In the genomic region with DNA sequence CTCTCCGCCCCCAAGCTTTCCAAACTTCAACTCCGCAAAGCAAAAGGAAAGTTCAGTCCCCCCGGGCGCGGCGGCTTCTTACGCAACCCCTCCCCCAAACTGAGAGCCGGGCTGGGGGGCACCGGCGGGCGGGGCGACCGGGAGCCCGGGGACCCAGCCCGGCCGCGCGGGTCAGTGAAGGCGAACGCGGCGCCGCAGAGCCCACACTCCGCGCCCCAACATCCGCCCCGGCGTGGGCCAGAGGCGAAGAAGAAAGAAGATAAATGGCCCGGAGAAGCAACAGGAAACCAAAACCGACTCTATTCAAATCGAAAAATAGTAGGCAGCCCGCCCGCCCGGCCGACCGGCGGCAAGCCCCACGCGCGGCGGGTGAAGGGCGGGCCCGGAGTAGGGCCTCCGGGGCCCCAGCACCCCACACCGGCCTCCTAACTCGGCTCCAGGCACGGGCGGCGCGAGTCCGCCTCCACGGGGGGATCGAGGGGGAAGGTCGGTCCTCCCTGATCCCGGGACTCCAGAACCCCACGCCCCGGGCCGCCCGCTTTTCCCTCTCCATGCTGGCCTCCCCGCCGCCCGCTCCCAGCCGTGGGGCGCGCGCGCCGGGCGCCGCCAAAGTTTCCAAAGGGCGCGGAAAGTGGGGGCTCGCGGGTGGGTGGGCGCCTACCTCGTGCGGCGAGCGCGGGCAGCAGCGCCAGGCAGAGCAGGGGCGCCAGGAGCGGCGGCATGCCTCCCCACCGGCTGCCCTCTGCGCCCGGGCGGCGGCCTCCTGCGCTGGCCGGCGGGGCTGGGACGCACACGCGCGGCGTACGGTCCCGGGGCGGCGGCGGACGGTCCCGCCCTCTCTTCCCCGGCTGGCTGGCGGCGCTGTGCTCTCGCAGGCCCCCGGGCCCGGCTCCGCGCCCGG, we compare ENCODE assay signal across 8 cellular contexts. TPM values are rescaled to one million over a fixed set of nuclear protein-coding genes. Genes with fewer than 3 reads are reported as not detected.
DNase-seq lines count a peak whose midpoint lies in the region; ATAC-seq and TF ChIP-seq lines count a peak whose summit lies in the region.

No MANE protein-coding gene starts in this region.

- no peak for TF ChIP-seq CTCF in GM12864 (IDR thresholded peaks at IDR 0.05; ENCODE audit: low read depth, low read length, missing control alignments)

- H3K36me3 Mint-ChIP-seq in activated naive CD4-positive, alpha-beta T cell treated with anti-CD3 and anti-CD28 coated beads, Interleukin-2, amount 50 U/mL, for 72 hours: peaks cover 9 to 11% of the 10 kb centered on the region in 2 donors

- DNase-seq in GM12864 (ENCODE audit: low read depth) (no peak), RPMI8226 (peak; percentile 49), NCI-H1694 treated with DMSO at 0.1 percent for 48 hours (lab: John Stamatoyannopoulos, UW) (no peak), putamen (ENCODE audit: low spot score) (no peak)
- DNase-seq in activated naive CD4-positive, alpha-beta T cell treated with anti-CD3 and anti-CD28 coated beads, Interleukin-2, amount 50 U/mL, for 72 hours (ENCODE audit: low spot score in 2 of 2): peak; percentile 67 to 76
- DNase-seq in stimulated activated CD4-positive, alpha-beta T cell treated with anti-CD3 and anti-CD28 coated beads, Interleukin-2, amount 100 ng/mL, for 4 hours (ENCODE audit: low read depth): peak; percentile 46

- peak overlapping the region; percentile 68 to 83 for H3K27ac Mint-ChIP-seq in activated naive CD4-positive, alpha-beta T cell treated with anti-CD3 and anti-CD28 coated beads, Interleukin-2, amount 50 U/mL, for 72 hours

- ATAC-seq in HG02642 (IDR thresholded peaks at IDR 0.05; ENCODE audit: poor library complexity, unreplicated experiment): peak; percentile 21
- ATAC-seq in activated naive CD4-positive, alpha-beta T cell treated with anti-CD3 and anti-CD28 coated beads, Interleukin-2, amount 50 U/mL, for 72 hours: peak; percentile 33 to 45

- no peaks in the 10 kb centered on the region for H3K9me3 Mint-ChIP-seq in activated naive CD4-positive, alpha-beta T cell treated with anti-CD3 and anti-CD28 coated beads, Interleukin-2, amount 50 U/mL, for 72 hours

- H3K4me3 ChIP-seq in GM12864 (ENCODE audit: low read depth, low read length) (peak overlapping the region; percentile 64), iPS-11a (ENCODE audit: low read depth, low read length) (peak overlapping the region; percentile 73)

RNA-seq across cellular contexts. Expression of a gene that starts 0.5 kb away (rescaled TPM):
- total RNA-seq in activated naive CD4-positive, alpha-beta T cell treated with anti-CD3 and anti-CD28 coated beads, Interleukin-2, amount 50 U/mL, for 72 hours: 10 to 100 TPM; 76.4 to 85.5 TPM

Comparison
In these comparisons a context has a peak if more than half of its experiments do, and no peak if none do; other contexts are left out.
1. DNase-seq: peak in RPMI8226 (single experiment), activated naive CD4-positive, alpha-beta T cell treated with anti-CD3 and anti-CD28 coated beads, Interleukin-2, amount 50 U/mL, for 72 hours (2 of 2) and stimulated activated CD4-positive, alpha-beta T cell treated with anti-CD3 and anti-CD28 coated beads, Interleukin-2, amount 100 ng/mL, for 4 hours (single experiment); none in GM12864 (single experiment), NCI-H1694 treated with DMSO at 0.1 percent for 48 hours (single experiment) and putamen (single experiment).